In the genomic region with DNA sequence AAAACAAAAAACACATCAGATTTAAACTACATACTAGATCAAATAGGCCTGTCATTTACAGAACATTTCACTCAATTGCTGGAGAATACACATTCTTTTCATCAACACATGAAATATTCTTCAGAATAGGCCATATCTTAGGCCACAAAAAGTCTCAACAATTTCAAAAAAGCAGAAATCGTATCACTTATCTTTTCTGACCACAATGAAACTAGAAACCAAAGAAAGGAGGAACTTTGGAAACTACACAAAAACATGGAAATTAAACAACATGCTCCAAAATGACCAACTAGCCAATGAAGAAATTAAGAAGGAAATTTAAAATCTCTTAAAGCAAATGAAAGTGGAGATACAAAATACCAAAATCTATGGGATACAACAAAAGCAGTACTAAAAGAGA, we compare ENCODE assay signal across 16 cellular contexts. TPM values are rescaled to one million over a fixed set of nuclear protein-coding genes. Genes with fewer than 3 reads are reported as not detected.
A peak's percentile ranks its signal among the peaks of the same experiment; 100 is the strongest.
DNase-seq lines count a peak whose midpoint lies in the region; ATAC-seq and TF ChIP-seq lines count a peak whose summit lies in the region.
"Had no signal": no experiment of that assay in that cellular context is flagged by ENCODE, and none has a peak within 500 bp of the region (broad histone marks: within the 10 kb centered on the region; RNA-seq: fewer than 3 reads in every experiment).

No MANE protein-coding gene starts in this region.

- intact Hi-C loops in activated T-helper 1 cell treated with anti-CD3 and anti-CD28 coated beads, Interleukin-12 subunit alpha, Interleukin-12 subunit beta, Interleukin-2, Interleukin-4 antibody, amounts not matched to agents 30 ng/mL and 10 ng/mL and 1 ng/mL, durations not matched to agents 14 hours and 24 hours and 36 hours (cut with micrococcal nuclease) = no loop called here

- H3K36me3 Mint-ChIP-seq in activated T-cell treated with anti-CD3 and anti-CD28 coated beads, Interleukin-2, amount 50 U/mL, for 24 hours (ENCODE audit: low read depth) = peaks cover 28% of the 10 kb centered on the region
- H3K36me3 Mint-ChIP-seq in activated T-helper 1 cell treated with anti-CD3 and anti-CD28 coated beads, Interleukin-12 subunit alpha, Interleukin-12 subunit beta, Interleukin-2, Interleukin-4 antibody, amounts not matched to agents 30 ng/mL and 10 ng/mL and 1 ng/mL, durations not matched to agents 14 hours and 24 hours and 36 hours (ENCODE audit: low read depth) = peaks cover 14% of the 10 kb centered on the region
- H3K36me3 Mint-ChIP-seq in natural killer cell treated with Interleukin-12 subunit alpha and Interleukin-12 subunit beta and Interleukin-15 and Interleukin-18, amount 100 ng/mL, for 72 hours = peaks cover 22% of the 10 kb centered on the region

- peak overlapping the region; percentile 49 for H3K4me3 Mint-ChIP-seq in activated T-cell treated with anti-CD3 and anti-CD28 coated beads, Interleukin-2, amount 50 U/mL, for 24 hours
- H3K4me3 Mint-ChIP-seq in activated T-helper 1 cell treated with anti-CD3 and anti-CD28 coated beads, Interleukin-12 subunit alpha, Interleukin-12 subunit beta, Interleukin-2, Interleukin-4 antibody, amounts not matched to agents 30 ng/mL and 10 ng/mL and 1 ng/mL, durations not matched to agents 14 hours and 24 hours and 36 hours = peak overlapping the region; percentile 55
- H3K4me3 Mint-ChIP-seq in natural killer cell treated with Interleukin-12 subunit alpha and Interleukin-12 subunit beta and Interleukin-15 and Interleukin-18, amount 100 ng/mL, for 72 hours = peak overlapping the region; percentile 82
- H3K4me3 Mint-ChIP-seq: mesothelial cell of epicardium had no signal

- DNase-seq in activated T-cell treated with anti-CD3 and anti-CD28 coated beads, Interleukin-2, amount 50 U/mL, for 24 hours = no peak
- DNase-seq in activated T-cell treated with anti-CD3 and anti-CD28 coated beads, Interleukin-2, amount 50 U/mL, for 1 hour = no peak
- DNase-seq in NAMALWA (ENCODE audit: low spot score) (peak; percentile 17), mesenteric fat pad (ENCODE audit: low spot score) (no peak), foreskin fibroblast (no peak)
- DNase-seq in activated T-helper 1 cell treated with anti-CD3 and anti-CD28 coated beads, Interleukin-12 subunit alpha, Interleukin-12 subunit beta, Interleukin-2, Interleukin-4 antibody, amounts not matched to agents 30 ng/mL and 10 ng/mL and 1 ng/mL, durations not matched to agents 14 hours and 24 hours and 36 hours (ENCODE audit: low spot score) = no peak
- no peak for DNase-seq in natural killer cell treated with Interleukin-12 subunit alpha and Interleukin-12 subunit beta and Interleukin-15 and Interleukin-18, amount 100 ng/mL, for 72 hours (ENCODE audit: low spot score)
- DNase-seq: caudate nucleus; GM23248; MM.1S; NCI-H2171; NK-92 treated with Interleukin-12 subunit alpha and Interleukin-12 subunit beta, amount 100 ng/mL, for 24 hours; stomach; SW 1271 had no signal

- no peak overlapping the region for H3K4me3 ChIP-seq in foreskin fibroblast (ENCODE audit: low read depth in 1 of 2, low read length in 2 of 2)
- H3K4me3 ChIP-seq: GM23248 had no signal

- peak overlapping the region; percentile 77 for H3K27ac Mint-ChIP-seq in activated T-cell treated with anti-CD3 and anti-CD28 coated beads, Interleukin-2, amount 50 U/mL, for 24 hours
- peak overlapping the region; percentile 40 for H3K27ac Mint-ChIP-seq in activated T-helper 1 cell treated with anti-CD3 and anti-CD28 coated beads, Interleukin-12 subunit alpha, Interleukin-12 subunit beta, Interleukin-2, Interleukin-4 antibody, amounts not matched to agents 30 ng/mL and 10 ng/mL and 1 ng/mL, durations not matched to agents 14 hours and 24 hours and 36 hours
- H3K27ac Mint-ChIP-seq in natural killer cell treated with Interleukin-12 subunit alpha and Interleukin-12 subunit beta and Interleukin-15 and Interleukin-18, amount 100 ng/mL, for 72 hours = peak overlapping the region; percentile 18 to 62
- H3K27ac Mint-ChIP-seq: mesothelial cell of epicardium had no signal

- no peaks in the 10 kb centered on the region for H3K27me3 Mint-ChIP-seq in activated T-cell treated with anti-CD3 and anti-CD28 coated beads, Interleukin-2, amount 50 U/mL, for 24 hours
- H3K27me3 Mint-ChIP-seq in activated T-helper 1 cell treated with anti-CD3 and anti-CD28 coated beads, Interleukin-12 subunit alpha, Interleukin-12 subunit beta, Interleukin-2, Interleukin-4 antibody, amounts not matched to agents 30 ng/mL and 10 ng/mL and 1 ng/mL, durations not matched to agents 14 hours and 24 hours and 36 hours (ENCODE audit: insufficient read depth) = no peaks in the 10 kb centered on the region
- no peaks in the 10 kb centered on the region for H3K27me3 Mint-ChIP-seq in natural killer cell treated with Interleukin-12 subunit alpha and Interleukin-12 subunit beta and Interleukin-15 and Interleukin-18, amount 100 ng/mL, for 72 hours

- peaks cover 55% of the 10 kb centered on the region for H3K4me1 Mint-ChIP-seq in activated T-cell treated with anti-CD3 and anti-CD28 coated beads, Interleukin-2, amount 50 U/mL, for 24 hours (ENCODE audit: low read depth)
- peaks cover 23% of the 10 kb centered on the region for H3K4me1 Mint-ChIP-seq in activated T-helper 1 cell treated with anti-CD3 and anti-CD28 coated beads, Interleukin-12 subunit alpha, Interleukin-12 subunit beta, Interleukin-2, Interleukin-4 antibody, amounts not matched to agents 30 ng/mL and 10 ng/mL and 1 ng/mL, durations not matched to agents 14 hours and 24 hours and 36 hours (ENCODE audit: low read depth)
- H3K4me1 Mint-ChIP-seq in natural killer cell treated with Interleukin-12 subunit alpha and Interleukin-12 subunit beta and Interleukin-15 and Interleukin-18, amount 100 ng/mL, for 72 hours (ENCODE audit: low read depth in 2 of 2) = peaks cover 32 to 41% of the 10 kb centered on the region in 2 donors
- H3K4me1 Mint-ChIP-seq: mesothelial cell of epicardium had no signal

- no peak for ATAC-seq in natural killer cell treated with Interleukin-12 subunit alpha and Interleukin-12 subunit beta and Interleukin-15 and Interleukin-18, amount 100 ng/mL, for 72 hours
- no peak for ATAC-seq in GM18861 (IDR thresholded peaks at IDR 0.05; ENCODE audit: unreplicated experiment)

- TF ChIP-seq CTCF in foreskin fibroblast (IDR thresholded peaks at IDR 0.05; ENCODE audit: low read depth, low read length) = no peak

- no peaks in the 10 kb centered on the region for H3K9me3 Mint-ChIP-seq in activated T-cell treated with anti-CD3 and anti-CD28 coated beads, Interleukin-2, amount 50 U/mL, for 24 hours
- no peaks in the 10 kb centered on the region for H3K9me3 Mint-ChIP-seq in activated T-helper 1 cell treated with anti-CD3 and anti-CD28 coated beads, Interleukin-12 subunit alpha, Interleukin-12 subunit beta, Interleukin-2, Interleukin-4 antibody, amounts not matched to agents 30 ng/mL and 10 ng/mL and 1 ng/mL, durations not matched to agents 14 hours and 24 hours and 36 hours
- no peaks in the 10 kb centered on the region for H3K9me3 Mint-ChIP-seq in natural killer cell treated with Interleukin-12 subunit alpha and Interleukin-12 subunit beta and Interleukin-15 and Interleukin-18, amount 100 ng/mL, for 72 hours

RNA-seq across cellular contexts. Expression of gene PARP11, which starts 35.1 kb away (rescaled TPM):
- 13.2 and 13.9 TPM in 2 replicates for total RNA-seq in activated T-helper 1 cell treated with anti-CD3 and anti-CD28 coated beads, Interleukin-12 subunit alpha, Interleukin-12 subunit beta, Interleukin-2, Interleukin-4 antibody, amounts not matched to agents 30 ng/mL and 10 ng/mL and 1 ng/mL, durations not matched to agents 14 hours and 24 hours and 36 hours
- 10 to 100 TPM; 17.7 to 19.8 TPM for total RNA-seq in natural killer cell treated with Interleukin-12 subunit alpha and Interleukin-12 subunit beta and Interleukin-15 and Interleukin-18, amount 100 ng/mL, for 72 hours
- total RNA-seq in mesenteric fat pad = 11.0 TPM
